ENCODE assay signal across 15 cellular contexts in genomic region chr2:182946949-182947348, GRCh38.
A peak's percentile ranks its signal among the peaks of the same experiment; 100 is the strongest.
DNase-seq lines count a peak whose midpoint lies in the region; ATAC-seq and TF ChIP-seq lines count a peak whose summit lies in the region.
"Had no signal": no experiment of that assay in that cellular context is flagged by ENCODE, and none has a peak within 500 bp of the region (broad histone marks: within the 10 kb centered on the region; RNA-seq: fewer than 3 reads in every experiment).

No MANE protein-coding gene starts in this region.

- no TSS peak for BruUV-seq in A673 (replicated peaks; lab: Mats Ljungman, UMichigan)

- intact Hi-C loops in A673 (cut with micrococcal nuclease; ENCODE audit: unreplicated experiment) = no loop called here
- intact Hi-C loops in left lung (cut with DNase I) = no loop called here

- POLR2A ChIA-PET in A673 (lab: Charles Lee; ENCODE audit: low non-redundant PET) = no interaction called here
- POLR2A ChIA-PET in HEK293T (lab: Yijun Ruan, JAX) = no interaction called here

- H3K4me3 ChIP-seq in A673 (ENCODE audit: low read depth, low read length, poor library complexity, severe bottlenecking) (no peak overlapping the region), left lung (no peak overlapping the region)
- H3K4me3 ChIP-seq: BLaER1 had no signal

- H3K27ac ChIP-seq in A673 (ENCODE audit: low read depth, low read length, poor library complexity, severe bottlenecking) (peak overlapping the region; percentile 51), left lung (no peak overlapping the region)
- H3K27ac ChIP-seq: BLaER1 had no signal

- CTCF ChIA-PET in A673 (lab: Charles Lee) (no interaction called here), HEK293T (lab: Yijun Ruan, JAX) (no interaction called here)

- peaks cover 31% of the 10 kb centered on the region for H3K36me3 ChIP-seq in A673 (ENCODE audit: insufficient read depth, low read length, poor library complexity, severe bottlenecking)
- peaks cover 0 to 10% of the 10 kb centered on the region in 2 donors for H3K36me3 ChIP-seq in left lung
- H3K36me3 ChIP-seq: BLaER1 had no signal

- H3K27me3 ChIP-seq in A673 (replicated peaks; ENCODE audit: insufficient read depth, low read depth, low read length, poor library complexity) (no peaks in the 10 kb centered on the region), left lung (no peaks in the 10 kb centered on the region)
- H3K27me3 ChIP-seq: BLaER1 had no signal

- TF ChIP-seq CTCF in A673 (conservative IDR thresholded peaks at IDR 0.05; ENCODE audit: low read depth, low read length) (no peak), left lung (IDR thresholded peaks at IDR 0.05) (no peak)

- DNase-seq in A673 (ENCODE audit: low spot score) = peak; percentile 86
- DNase-seq in HEK293T (ENCODE audit: extremely low spot score) = peak; percentile 25
- peak; percentile 19 for DNase-seq in RPMI7951 (ENCODE audit: low read depth)
- DNase-seq in glomerular endothelial cell (ENCODE audit: extremely low read depth, low read depth, low spot score) = peak; percentile 18
- DNase-seq in left lung = no peak
- no peak for DNase-seq in activated T-cell treated with anti-CD3 and anti-CD28 coated beads, Interleukin-2, amount 50 U/mL, for 1 hour
- DNase-seq in activated T-cell treated with anti-CD3 and anti-CD28 coated beads, Interleukin-2, amount 50 U/mL, for 48 hours = no peak
- DNase-seq: MM.1S; NCI-H446 treated with DMSO at 0.1 percent for 48 hours; SIG-M5; stimulated activated CD4-positive, alpha-beta T cell treated with anti-CD3 and anti-CD28 coated beads, Interleukin-4, amount 100 ng/mL, for 4 hours; stimulated activated naive CD4-positive, alpha-beta T cell treated with Interleukin-2 at 50 U/mL for 16 hours had no signal

- ATAC-seq in left lung (no peak), GM21526 (IDR thresholded peaks at IDR 0.05; ENCODE audit: low FRiP score, unreplicated experiment) (no peak)
- ATAC-seq: WTC11 had no signal

- H3K4me1 ChIP-seq in A673 (ENCODE audit: insufficient read depth, low read length, poor library complexity, severe bottlenecking) = peaks cover 75% of the 10 kb centered on the region
- H3K4me1 ChIP-seq in left lung = no peaks in the 10 kb centered on the region
- H3K4me1 ChIP-seq: BLaER1 had no signal

- no peaks in the 10 kb centered on the region for H3K9me3 ChIP-seq in A673 (ENCODE audit: low read depth, low read length, poor library complexity, severe bottlenecking)
- no peaks in the 10 kb centered on the region for H3K9me3 ChIP-seq in left lung
- H3K9me3 ChIP-seq: BLaER1 had no signal

TF ChIP-seq in HEK293T, 16 proteins besides CTCF, POLR2A, EP300 and RAD21:
- TF ChIP-seq ARNT (IDR thresholded peaks at IDR 0.05) (no peak), BHLHE40 (IDR thresholded peaks at IDR 0.05; ENCODE audit: borderline replicate concordance) (no peak), ELF4 (IDR thresholded peaks at IDR 0.05) (no peak), SUZ12 (IDR thresholded peaks at IDR 0.05) (no peak), SP1 (IDR thresholded peaks at IDR 0.05) (no peak), L3MBTL2 (conservative IDR thresholded peaks at IDR 0.05) (no peak)

Comparison
In these comparisons a context has a peak if more than half of its experiments do, and no peak if none do; other contexts are left out.
1. DNase-seq: peak in A673 (single experiment), HEK293T (single experiment), RPMI7951 (single experiment) and glomerular endothelial cell (single experiment); none in left lung (0 of 2), activated T-cell treated with anti-CD3 and anti-CD28 coated beads, Interleukin-2, amount 50 U/mL, for 1 hour (single experiment) and activated T-cell treated with anti-CD3 and anti-CD28 coated beads, Interleukin-2, amount 50 U/mL, for 48 hours (0 of 2).